ENCODE assay signal across 8 cellular contexts in genomic region chr3:53891500-53892334, GRCh38. TPM values are rescaled to one million over a fixed set of nuclear protein-coding genes. Genes with fewer than 3 reads are reported as not detected.
DNase-seq lines count a peak whose midpoint lies in the region; ATAC-seq and TF ChIP-seq lines count a peak whose summit lies in the region.

SELENOK (minus strand) TSS chr3:53891859.

- H3K4me1 ChIP-seq in foreskin keratinocyte (peaks cover 12% of the 10 kb centered on the region), neural progenitor cell (peaks cover 12% of the 10 kb centered on the region)

- POLR2A ChIA-PET in HEK293T (lab: Yijun Ruan, JAX), result interaction anchor here (0.6 to 2.2 kb wide), 11 partner anchors 8 to 47 kb away, joined by 3 to 17 read pairs (median 5); partner anchors contain the start of gene ACTR8

- H3K9ac ChIP-seq in neural progenitor cell, result peak within 1 kb of the TSS; percentile 93

- TF ChIP-seq CTCF in foreskin keratinocyte (conservative IDR thresholded peaks at IDR 0.05) (no peak), neural progenitor cell (IDR thresholded peaks at IDR 0.05) (no peak)

- no peaks in the 10 kb centered on the region for H3K9me3 ChIP-seq in neural progenitor cell (ENCODE audit: low read depth)

- H3K4me2 ChIP-seq in neural progenitor cell, result peak within 1 kb of the TSS; percentile 84

- peaks cover 3% of the 10 kb centered on the region for H3K27me3 Mint-ChIP-seq in neural progenitor cell (ENCODE audit: insufficient read depth, low read depth)

- peak within 1 kb of the TSS; percentile 91 for H3K27ac ChIP-seq in foreskin keratinocyte
- peak within 1 kb of the TSS; percentile 90 for H3K27ac ChIP-seq in neural progenitor cell

- peaks cover 1% of the 10 kb centered on the region for H3K36me3 ChIP-seq in neural progenitor cell

- H3K4me3 ChIP-seq in neural progenitor cell, result peak within 1 kb of the TSS; percentile 82

- DNase-seq in GF-D8 (lab: John Stamatoyannopoulos, UW) (peak; percentile 96), HEK293T (ENCODE audit: extremely low spot score) (peak; percentile 96), MV-4-11 (lab: John Stamatoyannopoulos, UW) (peak; percentile 99), SK-MEL-5 (ENCODE audit: low read depth, low spot score) (peak; percentile 99), foreskin keratinocyte (peak; percentile 96 to 98), neural progenitor cell (ENCODE audit: low spot score) (peak; percentile 99), stromal cell of bone marrow (ENCODE audit: low read depth) (peak; percentile 99)
- peak; percentile 97 for DNase-seq in activated naive CD4-positive, alpha-beta T cell treated with Interleukin-2 at 50 U/mL for 16 hours

- H3F3A ChIP-seq in neural progenitor cell (ENCODE audit: low read depth), result peaks cover 10% of the 10 kb centered on the region

- H3K36me3 Mint-ChIP-seq in neural progenitor cell, result peaks cover 7% of the 10 kb centered on the region

- in situ Hi-C loops in SK-MEL-5 (cut with HindIII; ENCODE audit: low pct_unique_long_range_greater_than_20kb, low sequenced_read_pairs), result no loop called here

- H3K79me2 ChIP-seq in neural progenitor cell (ENCODE audit: low read depth), result peaks cover 48% of the 10 kb centered on the region

- ATAC-seq in foreskin keratinocyte, result peak; percentile 96

- no peaks in the 10 kb centered on the region for H3K9me3 Mint-ChIP-seq in neural progenitor cell

- H3K27me3 ChIP-seq in foreskin keratinocyte (no peaks in the 10 kb centered on the region), neural progenitor cell (peaks cover 35% of the 10 kb centered on the region)

- CTCF ChIA-PET in HEK293T (lab: Yijun Ruan, JAX), result interaction anchor here (0.5 to 0.7 kb wide), 3 partner anchors 18 to 536 kb away, joined by 3 to 5 read pairs (median 3); no protein-coding TSS in a partner anchor

- H4K20me1 ChIP-seq in neural progenitor cell (ENCODE audit: low read depth), result peaks cover 24% of the 10 kb centered on the region

- peak within 1 kb of the TSS; percentile 79 for H2AFZ ChIP-seq in neural progenitor cell (replicated peaks)

- peaks cover 27% of the 10 kb centered on the region for H3K4me1 Mint-ChIP-seq in neural progenitor cell

- peak within 1 kb of the TSS; percentile 98 for H3K4me3 Mint-ChIP-seq in neural progenitor cell

- H3K27ac Mint-ChIP-seq in neural progenitor cell, result peak within 1 kb of the TSS; percentile 94

TF ChIP-seq in HEK293T, 16 proteins besides CTCF, POLR2A, EP300 and RAD21:
- TF ChIP-seq ELF4 (IDR thresholded peaks at IDR 0.05) (0 out of 2 replicates have a peak, but pooled peaks have one; percentile 15), L3MBTL2 (conservative IDR thresholded peaks at IDR 0.05) (peak; percentile 91), LEF1 (IDR thresholded peaks at IDR 0.05; ENCODE audit: borderline replicate concordance) (no peak), TARDBP (IDR thresholded peaks at IDR 0.05) (no peak)
- TF ChIP-seq, protein P1, sequence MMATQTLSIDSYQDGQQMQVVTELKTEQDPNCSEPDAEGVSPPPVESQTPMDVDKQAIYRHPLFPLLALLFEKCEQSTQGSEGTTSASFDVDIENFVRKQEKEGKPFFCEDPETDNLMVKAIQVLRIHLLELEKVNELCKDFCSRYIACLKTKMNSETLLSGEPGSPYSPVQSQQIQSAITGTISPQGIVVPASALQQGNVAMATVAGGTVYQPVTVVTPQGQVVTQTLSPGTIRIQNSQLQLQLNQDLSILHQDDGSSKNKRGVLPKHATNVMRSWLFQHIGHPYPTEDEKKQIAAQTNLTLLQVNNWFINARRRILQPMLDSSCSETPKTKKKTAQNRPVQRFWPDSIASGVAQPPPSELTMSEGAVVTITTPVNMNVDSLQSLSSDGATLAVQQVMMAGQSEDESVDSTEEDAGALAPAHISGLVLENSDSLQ (IDR thresholded peaks at IDR 0.05), result peak; percentile 90
TF ChIP-seq in HEK293T: peak in this region for 3.

RNA-seq across cellular contexts. Expression of gene SELENOK, which starts in this region (rescaled TPM):
- total RNA-seq in SK-MEL-5 (2014; rRNA removed; shearing (Covaris generic)), result 39.7 and 48.8 TPM in 2 replicates
- polyA plus RNA-seq in SK-MEL-5 (2015; cell fraction: cytosol; rRNA removed), result 28.3 and 31.8 TPM in 2 replicates
- 3.6 and 7.1 TPM in 2 replicates for polyA plus RNA-seq in SK-MEL-5 (2015; cell fraction: nucleus; rRNA removed)
- total RNA-seq in foreskin keratinocyte (33.0 and 40.4 TPM in 2 replicates), neural progenitor cell (ENCODE audit: low replicate concordance) (46.9 and 76.6 TPM in 2 replicates)
- 68.5 and 72.5 TPM in 2 replicates for polyA plus RNA-seq in foreskin keratinocyte

Comparison
In these comparisons a context has a peak if more than half of its experiments do, and no peak if none do; other contexts are left out.
1. Peak in every context shown above with its lines: DNase-seq, ATAC-seq, H3K4me3 ChIP-seq and H3K27ac ChIP-seq.